24 cellular contexts compared by ENCODE assay signal in the genomic region with DNA sequence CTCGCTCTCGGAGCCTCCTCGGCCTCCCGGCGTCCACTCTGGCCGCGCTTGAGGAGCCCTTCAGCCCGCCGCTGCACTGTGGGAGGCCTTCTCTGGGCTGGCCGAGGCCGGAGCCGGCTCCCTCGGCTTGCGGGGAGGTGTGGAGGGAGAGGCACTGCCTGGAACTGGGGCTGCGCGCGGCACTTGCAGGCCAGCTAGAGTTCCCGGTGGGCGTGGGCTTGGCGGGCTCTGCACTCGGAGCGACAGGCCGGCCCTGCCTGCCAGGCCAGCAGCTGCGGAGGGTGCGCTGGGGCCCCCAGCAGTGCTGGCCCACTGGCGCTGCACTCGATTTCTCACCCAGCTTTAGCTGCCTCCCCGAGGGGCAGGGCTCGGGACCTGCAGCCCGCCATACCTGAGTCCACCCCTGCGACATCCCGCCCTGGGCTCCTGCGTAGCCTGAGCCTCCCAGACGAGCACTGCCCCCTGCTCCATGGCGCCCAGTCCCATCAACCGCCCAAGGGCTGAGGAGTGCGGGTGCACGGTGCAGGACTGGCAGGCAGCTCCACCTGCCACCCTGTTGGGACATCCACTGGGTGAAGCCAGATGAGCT.
"Had no signal": no experiment of that assay in that cellular context is flagged by ENCODE, and none has a peak within 500 bp of the region (broad histone marks: within the 10 kb centered on the region; RNA-seq: fewer than 3 reads in every experiment).

No MANE protein-coding gene starts in this region.

- DNase-seq: dorsolateral prefrontal cortex; effector CD4-positive, alpha-beta T cell; immature natural killer cell; islet precursor cell; kidney glomerular epithelial cell; left colon; left ventricle myocardium inferior; lower lobe of right lung; naive thymus-derived CD8-positive, alpha-beta T cell; nephron progenitor cell; occipital lobe; ovary; retina; small intestine; stimulated activated CD4-positive, alpha-beta T cell treated with anti-CD3 and anti-CD28 coated beads, Interleukin-12 subunit alpha, Interleukin-12 subunit beta, amount 100 ng/mL, for 4 hours; stimulated activated CD4-positive, alpha-beta T cell treated with anti-CD3 and anti-CD28 coated beads, Interleukin-1b, Interleukin-23, amount 100 ng/mL, for 48 hours; stimulated activated CD4-positive, alpha-beta T cell treated with anti-CD3 and anti-CD28 coated beads, Interleukin-4, amount 100 ng/mL, for 1 hour; stimulated activated CD8-positive, alpha-beta memory T cell treated with anti-CD3 and anti-CD28 coated beads, Interleukin-4, amount 100 ng/mL, for 48 hours; stimulated activated naive CD4-positive, alpha-beta T cell; stimulated activated naive CD8-positive, alpha-beta T cell treated with anti-CD3 and anti-CD28 coated beads, Interleukin-15, amount 100 ng/mL, for 72 hours; thyroid gland; trophoblast cell had no signal

- H3K4me1 ChIP-seq: left ventricle myocardium inferior, lower lobe of right lung, right lobe of liver, suprapubic skin, thyroid gland had no signal

- ATAC-seq: left colon; lower lobe of right lung; naive thymus-derived CD8-positive, alpha-beta T cell; right lobe of liver; stimulated activated naive CD8-positive, alpha-beta T cell treated with anti-CD3 and anti-CD28 coated beads, Interleukin-15, amount 100 ng/mL, for 72 hours had no signal

- H3K9me3 ChIP-seq: lower lobe of right lung, ovary, right lobe of liver, thyroid gland had no signal

- H3K27me3 ChIP-seq: dorsolateral prefrontal cortex, ovary, right lobe of liver, suprapubic skin, thyroid gland had no signal

- H3K27ac ChIP-seq: dorsolateral prefrontal cortex, left ventricle myocardium inferior, lower lobe of right lung, ovary, right lobe of liver, suprapubic skin, thyroid gland had no signal

- H3K4me3 ChIP-seq: dorsolateral prefrontal cortex, left ventricle myocardium inferior, lower lobe of right lung, ovary, right lobe of liver, suprapubic skin, thyroid gland had no signal

- H3K36me3 ChIP-seq: left ventricle myocardium inferior, lower lobe of right lung, ovary, right lobe of liver, suprapubic skin, thyroid gland had no signal
